3 cellular contexts compared by ENCODE assay signal in the genomic region with DNA sequence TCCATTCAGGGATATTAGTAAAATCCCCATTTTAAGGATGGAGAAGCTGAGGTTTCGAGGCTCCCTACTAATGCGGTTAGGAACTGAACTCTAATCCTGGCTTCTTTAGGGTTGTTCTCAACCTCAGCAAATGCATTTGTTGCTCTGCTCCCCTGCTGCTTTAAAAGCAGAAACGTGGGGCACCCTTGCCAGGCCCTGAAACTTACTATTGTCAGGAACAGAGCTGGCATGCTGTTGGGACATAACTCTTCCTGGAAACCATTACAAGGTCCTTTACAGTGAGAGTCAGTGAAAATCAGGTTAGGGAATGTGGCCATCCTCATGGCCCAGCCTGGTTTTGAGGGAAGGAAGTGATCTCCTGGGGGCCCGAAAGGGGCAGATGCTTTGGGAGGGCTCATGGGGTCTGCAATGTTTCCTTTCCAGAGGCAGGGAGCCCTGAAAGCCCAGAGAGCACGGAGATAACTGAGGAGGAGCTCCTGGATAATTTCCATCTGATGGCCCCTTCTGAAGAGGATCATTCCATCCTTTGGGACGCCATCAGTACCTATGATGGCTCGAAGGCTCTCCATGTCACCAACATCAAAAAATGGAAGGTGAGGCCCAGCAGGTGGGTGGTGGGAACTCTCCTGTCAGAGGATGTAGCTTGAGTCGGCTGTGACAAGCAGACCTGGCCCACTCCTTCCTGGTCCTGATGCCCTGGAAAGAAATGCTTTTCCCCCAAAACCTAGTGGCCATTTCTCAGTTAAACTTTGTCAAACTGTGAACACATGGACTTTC.
A peak's percentile ranks its signal among the peaks of the same experiment; 100 is the strongest.
TF ChIP-seq lines count a peak whose summit lies in the region.

No MANE protein-coding gene starts in this region.

TF ChIP-seq in A549, 52 proteins besides CTCF, POLR2A, EP300 and RAD21:
- TF ChIP-seq EHMT2 (IDR thresholded peaks at IDR 0.05; ENCODE audit: low read depth): no peak
- TF ChIP-seq HOXB5 (CRISPR knock-in tag; IDR thresholded peaks at IDR 0.05): no peak
- TF ChIP-seq JUNB (IDR thresholded peaks at IDR 0.05): no peak
- no peak for TF ChIP-seq ZNF302 (CRISPR knock-in tag; IDR thresholded peaks at IDR 0.05)
- TF ChIP-seq HDAC2 (IDR thresholded peaks at IDR 0.05): no peak
- no peak for TF ChIP-seq TFCP2L1 (CRISPR knock-in tag; IDR thresholded peaks at IDR 0.05)
- TF ChIP-seq, protein P1, sequence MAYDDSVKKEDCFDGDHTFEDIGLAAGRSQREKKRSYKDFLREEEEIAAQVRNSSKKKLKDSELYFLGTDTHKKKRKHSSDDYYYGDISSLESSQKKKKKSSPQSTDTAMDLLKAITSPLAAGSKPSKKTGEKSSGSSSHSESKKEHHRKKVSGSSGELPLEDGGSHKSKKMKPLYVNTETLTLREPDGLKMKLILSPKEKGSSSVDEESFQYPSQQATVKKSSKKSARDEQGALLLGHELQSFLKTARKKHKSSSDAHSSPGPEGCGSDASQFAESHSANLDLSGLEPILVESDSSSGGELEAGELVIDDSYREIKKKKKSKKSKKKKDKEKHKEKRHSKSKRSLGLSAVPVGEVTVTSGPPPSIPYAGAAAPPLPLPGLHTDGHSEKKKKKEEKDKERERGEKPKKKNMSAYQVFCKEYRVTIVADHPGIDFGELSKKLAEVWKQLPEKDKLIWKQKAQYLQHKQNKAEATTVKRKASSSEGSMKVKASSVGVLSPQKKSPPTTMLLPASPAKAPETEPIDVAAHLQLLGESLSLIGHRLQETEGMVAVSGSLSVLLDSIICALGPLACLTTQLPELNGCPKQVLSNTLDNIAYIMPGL (CRISPR knock-in tag; IDR thresholded peaks at IDR 0.05; ENCODE audit: borderline replicate concordance): no peak
- no peak for TF ChIP-seq EHF (CRISPR knock-in tag; IDR thresholded peaks at IDR 0.05)
- TF ChIP-seq CHD4 (IDR thresholded peaks at IDR 0.05; ENCODE audit: borderline replicate concordance): no peak
- TF ChIP-seq, protein P2, sequence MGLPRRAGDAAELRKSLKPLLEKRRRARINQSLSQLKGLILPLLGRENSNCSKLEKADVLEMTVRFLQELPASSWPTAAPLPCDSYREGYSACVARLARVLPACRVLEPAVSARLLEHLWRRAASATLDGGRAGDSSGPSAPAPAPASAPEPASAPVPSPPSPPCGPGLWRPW (IDR thresholded peaks at IDR 0.05): no peak
- no peak for TF ChIP-seq RNF2 (IDR thresholded peaks at IDR 0.05; ENCODE audit: borderline replicate concordance, low read depth)
- TF ChIP-seq ZFP36 (IDR thresholded peaks at IDR 0.05; ENCODE audit: borderline replicate concordance, partially characterized antibody): no peak
- TF ChIP-seq, protein P3, sequence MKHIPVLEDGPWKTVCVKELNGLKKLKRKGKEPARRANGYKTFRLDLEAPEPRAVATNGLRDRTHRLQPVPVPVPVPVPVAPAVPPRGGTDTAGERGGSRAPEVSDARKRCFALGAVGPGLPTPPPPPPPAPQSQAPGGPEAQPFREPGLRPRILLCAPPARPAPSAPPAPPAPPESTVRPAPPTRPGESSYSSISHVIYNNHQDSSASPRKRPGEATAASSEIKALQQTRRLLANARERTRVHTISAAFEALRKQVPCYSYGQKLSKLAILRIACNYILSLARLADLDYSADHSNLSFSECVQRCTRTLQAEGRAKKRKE (CRISPR knock-in tag; IDR thresholded peaks at IDR 0.05; ENCODE audit: low read depth): no peak
- no peak for TF ChIP-seq FOSB (CRISPR knock-in tag; IDR thresholded peaks at IDR 0.05)
- no peak for TF ChIP-seq CBX2 (IDR thresholded peaks at IDR 0.05; ENCODE audit: borderline replicate concordance, low read depth)

TF ChIP-seq in GM23338, 12 proteins besides CTCF, POLR2A, EP300 and RAD21 (continues in another document):
- no peak for TF ChIP-seq CREB1 (CRISPR knock-in tag; IDR thresholded peaks at IDR 0.05; ENCODE audit: low read depth)
- TF ChIP-seq EZH2phosphoT487 (IDR thresholded peaks at IDR 0.05; ENCODE audit: unreplicated experiment): no peak
- no peak for TF ChIP-seq EZH2 (IDR thresholded peaks at IDR 0.05; ENCODE audit: low read depth, unreplicated experiment)
- TF ChIP-seq STAT1 (IDR thresholded peaks at IDR 0.05; ENCODE audit: unreplicated experiment): no peak
- no peak for TF ChIP-seq NANOG (IDR thresholded peaks at IDR 0.05; ENCODE audit: borderline replicate concordance)
- no peak for TF ChIP-seq JUNB (IDR thresholded peaks at IDR 0.05; ENCODE audit: unreplicated experiment)
- no peak for TF ChIP-seq ZNF331 (CRISPR knock-in tag; IDR thresholded peaks at IDR 0.05; ENCODE audit: low read depth)
- TF ChIP-seq, protein P4, sequence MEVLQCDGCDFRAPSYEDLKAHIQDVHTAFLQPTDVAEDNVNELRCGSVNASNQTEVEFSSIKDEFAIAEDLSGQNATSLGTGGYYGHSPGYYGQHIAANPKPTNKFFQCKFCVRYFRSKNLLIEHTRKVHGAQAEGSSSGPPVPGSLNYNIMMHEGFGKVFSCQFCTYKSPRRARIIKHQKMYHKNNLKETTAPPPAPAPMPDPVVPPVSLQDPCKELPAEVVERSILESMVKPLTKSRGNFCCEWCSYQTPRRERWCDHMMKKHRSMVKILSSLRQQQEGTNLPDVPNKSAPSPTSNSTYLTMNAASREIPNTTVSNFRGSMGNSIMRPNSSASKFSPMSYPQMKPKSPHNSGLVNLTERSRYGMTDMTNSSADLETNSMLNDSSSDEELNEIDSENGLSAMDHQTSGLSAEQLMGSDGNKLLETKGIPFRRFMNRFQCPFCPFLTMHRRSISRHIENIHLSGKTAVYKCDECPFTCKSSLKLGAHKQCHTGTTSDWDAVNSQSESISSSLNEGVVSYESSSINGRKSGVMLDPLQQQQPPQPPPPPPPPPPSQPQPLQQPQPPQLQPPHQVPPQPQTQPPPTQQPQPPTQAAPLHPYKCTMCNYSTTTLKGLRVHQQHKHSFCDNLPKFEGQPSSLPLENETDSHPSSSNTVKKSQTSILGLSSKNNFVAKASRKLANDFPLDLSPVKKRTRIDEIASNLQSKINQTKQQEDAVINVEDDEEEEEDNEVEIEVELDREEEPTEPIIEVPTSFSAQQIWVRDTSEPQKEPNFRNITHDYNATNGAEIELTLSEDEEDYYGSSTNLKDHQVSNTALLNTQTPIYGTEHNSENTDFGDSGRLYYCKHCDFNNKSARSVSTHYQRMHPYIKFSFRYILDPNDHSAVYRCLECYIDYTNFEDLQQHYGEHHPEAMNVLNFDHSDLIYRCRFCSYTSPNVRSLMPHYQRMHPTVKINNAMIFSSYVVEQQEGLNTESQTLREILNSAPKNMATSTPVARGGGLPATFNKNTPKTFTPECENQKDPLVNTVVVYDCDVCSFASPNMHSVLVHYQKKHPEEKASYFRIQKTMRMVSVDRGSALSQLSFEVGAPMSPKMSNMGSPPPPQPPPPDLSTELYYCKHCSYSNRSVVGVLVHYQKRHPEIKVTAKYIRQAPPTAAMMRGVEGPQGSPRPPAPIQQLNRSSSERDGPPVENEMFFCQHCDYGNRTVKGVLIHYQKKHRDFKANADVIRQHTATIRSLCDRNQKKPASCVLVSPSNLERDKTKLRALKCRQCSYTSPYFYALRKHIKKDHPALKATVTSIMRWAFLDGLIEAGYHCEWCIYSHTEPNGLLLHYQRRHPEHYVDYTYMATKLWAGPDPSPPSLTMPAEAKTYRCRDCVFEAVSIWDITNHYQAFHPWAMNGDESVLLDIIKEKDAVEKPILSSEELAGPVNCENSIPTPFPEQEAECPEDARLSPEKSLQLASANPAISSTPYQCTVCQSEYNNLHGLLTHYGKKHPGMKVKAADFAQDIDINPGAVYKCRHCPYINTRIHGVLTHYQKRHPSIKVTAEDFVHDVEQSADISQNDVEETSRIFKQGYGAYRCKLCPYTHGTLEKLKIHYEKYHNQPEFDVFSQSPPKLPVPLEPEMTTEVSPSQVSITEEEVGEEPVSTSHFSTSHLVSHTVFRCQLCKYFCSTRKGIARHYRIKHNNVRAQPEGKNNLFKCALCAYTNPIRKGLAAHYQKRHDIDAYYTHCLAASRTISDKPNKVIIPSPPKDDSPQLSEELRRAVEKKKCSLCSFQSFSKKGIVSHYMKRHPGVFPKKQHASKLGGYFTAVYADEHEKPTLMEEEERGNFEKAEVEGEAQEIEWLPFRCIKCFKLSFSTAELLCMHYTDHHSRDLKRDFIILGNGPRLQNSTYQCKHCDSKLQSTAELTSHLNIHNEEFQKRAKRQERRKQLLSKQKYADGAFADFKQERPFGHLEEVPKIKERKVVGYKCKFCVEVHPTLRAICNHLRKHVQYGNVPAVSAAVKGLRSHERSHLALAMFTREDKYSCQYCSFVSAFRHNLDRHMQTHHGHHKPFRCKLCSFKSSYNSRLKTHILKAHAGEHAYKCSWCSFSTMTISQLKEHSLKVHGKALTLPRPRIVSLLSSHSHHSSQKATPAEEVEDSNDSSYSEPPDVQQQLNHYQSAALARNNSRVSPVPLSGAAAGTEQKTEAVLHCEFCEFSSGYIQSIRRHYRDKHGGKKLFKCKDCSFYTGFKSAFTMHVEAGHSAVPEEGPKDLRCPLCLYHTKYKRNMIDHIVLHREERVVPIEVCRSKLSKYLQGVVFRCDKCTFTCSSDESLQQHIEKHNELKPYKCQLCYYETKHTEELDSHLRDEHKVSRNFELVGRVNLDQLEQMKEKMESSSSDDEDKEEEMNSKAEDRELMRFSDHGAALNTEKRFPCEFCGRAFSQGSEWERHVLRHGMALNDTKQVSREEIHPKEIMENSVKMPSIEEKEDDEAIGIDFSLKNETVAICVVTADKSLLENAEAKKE (CRISPR knock-in tag; IDR thresholded peaks at IDR 0.05): no peak

TF ChIP-seq in GM12878, 131 proteins besides CTCF, POLR2A, EP300 and RAD21:
- TF ChIP-seq SMC3 (IDR thresholded peaks at IDR 0.05; ENCODE audit: borderline replicate concordance, low read length) (no peak), TCF7 (IDR thresholded peaks at IDR 0.05; ENCODE audit: borderline replicate concordance) (0 out of 2 replicates have a peak, but pooled peaks have one; percentile 3), IKZF1 (conservative IDR thresholded peaks at IDR 0.05) (no peak)
- TF ChIP-seq, protein P5, sequence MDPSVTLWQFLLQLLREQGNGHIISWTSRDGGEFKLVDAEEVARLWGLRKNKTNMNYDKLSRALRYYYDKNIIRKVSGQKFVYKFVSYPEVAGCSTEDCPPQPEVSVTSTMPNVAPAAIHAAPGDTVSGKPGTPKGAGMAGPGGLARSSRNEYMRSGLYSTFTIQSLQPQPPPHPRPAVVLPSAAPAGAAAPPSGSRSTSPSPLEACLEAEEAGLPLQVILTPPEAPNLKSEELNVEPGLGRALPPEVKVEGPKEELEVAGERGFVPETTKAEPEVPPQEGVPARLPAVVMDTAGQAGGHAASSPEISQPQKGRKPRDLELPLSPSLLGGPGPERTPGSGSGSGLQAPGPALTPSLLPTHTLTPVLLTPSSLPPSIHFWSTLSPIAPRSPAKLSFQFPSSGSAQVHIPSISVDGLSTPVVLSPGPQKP (IDR thresholded peaks at IDR 0.05; ENCODE audit: low read depth, low read length): no peak
